In genomic region chr15:68228143-68228970, GRCh38 we compare ENCODE assay signal across 2 cellular contexts.
TF ChIP-seq lines count a peak whose summit lies in the region.

No MANE protein-coding gene starts in this region.

TF ChIP-seq in GM12878, 131 proteins besides CTCF, POLR2A, EP300 and RAD21:
- TF ChIP-seq NFXL1 (IDR thresholded peaks at IDR 0.05; ENCODE audit: borderline replicate concordance) (no peak), SMARCA5 (IDR thresholded peaks at IDR 0.05) (peak; percentile 78), KLF5 (IDR thresholded peaks at IDR 0.05; ENCODE audit: partially characterized antibody) (peak; percentile 12), IRF3 (IDR thresholded peaks at IDR 0.05) (no peak), CBFB (IDR thresholded peaks at IDR 0.05; ENCODE audit: low read depth) (peak; percentile 54; the same call in 1 of the 2 replicates), NBN (IDR thresholded peaks at IDR 0.05) (0 out of 2 replicates have a peak, but pooled peaks have one; percentile 27), PAX8 (IDR thresholded peaks at IDR 0.05) (no peak), ZNF217 (IDR thresholded peaks at IDR 0.05) (peak; percentile 69; the same call in 1 of the 2 replicates)

TF ChIP-seq in HepG2, 621 proteins besides CTCF, POLR2A, EP300 and RAD21 (continues in another document):
- TF ChIP-seq ZNF570 (CRISPR knock-in tag; IDR thresholded peaks at IDR 0.05; ENCODE audit: borderline replicate concordance) (no peak), ZNF180 (CRISPR knock-in tag; IDR thresholded peaks at IDR 0.05; ENCODE audit: borderline replicate concordance, low read depth) (no peak), KDM5A (IDR thresholded peaks at IDR 0.05; ENCODE audit: borderline replicate concordance, low read length) (no peak), ZSCAN30 (CRISPR knock-in tag; IDR thresholded peaks at IDR 0.05) (no peak), SUZ12 (IDR thresholded peaks at IDR 0.05; ENCODE audit: low read depth, low read length) (no peak), NFE2L1 (CRISPR knock-in tag; IDR thresholded peaks at IDR 0.05; ENCODE audit: borderline replicate concordance) (no peak), ZNF674 (CRISPR knock-in tag; IDR thresholded peaks at IDR 0.05; ENCODE audit: low read depth) (no peak), ZNF230 (CRISPR knock-in tag; IDR thresholded peaks at IDR 0.05) (no peak), ZFP62 (CRISPR knock-in tag; IDR thresholded peaks at IDR 0.05) (no peak), ZNF850 (CRISPR knock-in tag; conservative IDR thresholded peaks at IDR 0.05) (no peak), PAF1 (CRISPR knock-in tag; IDR thresholded peaks at IDR 0.05) (no peak), MED13 (CRISPR knock-in tag; IDR thresholded peaks at IDR 0.05) (no peak), SRSF4 (IDR thresholded peaks at IDR 0.05; ENCODE audit: low read depth, low read length, poor library complexity, severe bottlenecking) (no peak), TFDP2 (CRISPR knock-in tag; IDR thresholded peaks at IDR 0.05) (no peak), ZMYM3 (CRISPR knock-in tag; IDR thresholded peaks at IDR 0.05) (peak; percentile 97), SP140L (CRISPR knock-in tag; IDR thresholded peaks at IDR 0.05; ENCODE audit: borderline replicate concordance) (no peak), KDM3A (CRISPR knock-in tag; IDR thresholded peaks at IDR 0.05; ENCODE audit: low read depth) (no peak), TCF7 (IDR thresholded peaks at IDR 0.05; ENCODE audit: low read depth) (no peak), POLR2AphosphoS2 (IDR thresholded peaks at IDR 0.05; ENCODE audit: low read depth, low read length) (no peak), ZNF276 (CRISPR knock-in tag; IDR thresholded peaks at IDR 0.05; ENCODE audit: low read depth) (no peak), THAP9 (CRISPR knock-in tag; IDR thresholded peaks at IDR 0.05; ENCODE audit: borderline replicate concordance) (no peak), PITX1 (CRISPR knock-in tag; IDR thresholded peaks at IDR 0.05) (no peak), ZNF382 (CRISPR knock-in tag; IDR thresholded peaks at IDR 0.05; ENCODE audit: borderline replicate concordance) (no peak), HOXA3 (CRISPR knock-in tag; IDR thresholded peaks at IDR 0.05) (no peak), REXO4 (CRISPR knock-in tag; IDR thresholded peaks at IDR 0.05; ENCODE audit: borderline replicate concordance) (no peak), ELF3 (CRISPR knock-in tag; IDR thresholded peaks at IDR 0.05) (no peak; the same call in 1 of the 2 replicates), ZSCAN12 (CRISPR knock-in tag; IDR thresholded peaks at IDR 0.05) (no peak), MAZ (IDR thresholded peaks at IDR 0.05; ENCODE audit: borderline replicate concordance, low read depth, low read length) (no peak), MAZ (CRISPR knock-in tag; IDR thresholded peaks at IDR 0.05; ENCODE audit: low read depth) (no peak), SOX6 (IDR thresholded peaks at IDR 0.05) (no peak), SOX6 (CRISPR knock-in tag; IDR thresholded peaks at IDR 0.05) (no peak), RFX1 (IDR thresholded peaks at IDR 0.05) (no peak), RXRA (CRISPR knock-in tag; IDR thresholded peaks at IDR 0.05) (no peak), ATF1 (CRISPR knock-in tag; IDR thresholded peaks at IDR 0.05) (no peak), CENPX (CRISPR knock-in tag; IDR thresholded peaks at IDR 0.05) (no peak), LRRFIP1 (CRISPR knock-in tag; conservative IDR thresholded peaks at IDR 0.05) (no peak), ZNF205 (CRISPR knock-in tag; IDR thresholded peaks at IDR 0.05) (0 out of 2 replicates have a peak, but pooled peaks have one; percentile 19), ZNF672 (CRISPR knock-in tag; IDR thresholded peaks at IDR 0.05) (0 out of 2 replicates have a peak, but pooled peaks have one; percentile 22), UBTF (CRISPR knock-in tag; IDR thresholded peaks at IDR 0.05) (peak; percentile 10; the same call in 1 of the 2 replicates), KDM1A (CRISPR knock-in tag; IDR thresholded peaks at IDR 0.05) (peak; percentile 73; the same call in 1 of the 2 replicates), ZNF773 (CRISPR knock-in tag; IDR thresholded peaks at IDR 0.05; ENCODE audit: borderline replicate concordance) (no peak), ZIK1 (CRISPR knock-in tag; IDR thresholded peaks at IDR 0.05; ENCODE audit: borderline replicate concordance, low read depth) (no peak), PTBP1 (IDR thresholded peaks at IDR 0.05; ENCODE audit: low read depth, low read length, poor library complexity, severe bottlenecking) (no peak), TEAD3 (CRISPR knock-in tag; optimal IDR thresholded peaks at IDR 0.05; ENCODE audit: borderline replicate concordance) (no peak), ATF6 (CRISPR knock-in tag; conservative IDR thresholded peaks at IDR 0.05) (no peak)
